ENCODE assay signal across 8 cellular contexts in the genomic region with DNA sequence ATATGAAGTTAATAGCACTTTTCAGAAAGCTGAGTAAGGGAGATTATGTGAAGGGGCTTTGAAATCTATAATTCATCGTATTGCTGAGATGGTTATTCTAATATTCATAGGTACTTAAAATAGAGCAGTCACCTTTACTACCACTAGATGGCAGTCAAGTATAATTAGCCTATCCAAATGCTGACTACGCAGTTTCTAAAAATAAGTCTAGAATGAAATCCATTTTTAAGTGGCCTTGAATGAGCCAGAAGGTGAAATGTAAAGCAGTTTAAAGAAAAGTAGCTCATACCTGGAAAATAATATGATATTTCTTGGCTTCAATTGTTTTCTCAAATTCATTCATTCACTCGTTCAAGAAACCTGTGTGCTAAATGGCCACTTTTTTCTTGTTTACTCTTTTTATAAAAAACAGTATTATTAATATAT.
A peak's percentile ranks its signal among the peaks of the same experiment; 100 is the strongest.
DNase-seq lines count a peak whose midpoint lies in the region; ATAC-seq, FAIRE-seq and TF ChIP-seq lines count a peak whose summit lies in the region.

No MANE protein-coding gene starts in this region.

- peaks cover 2% of the 10 kb centered on the region for H3K36me3 Mint-ChIP-seq in T-helper 17 cell (ENCODE audit: low read depth)
- H3K36me3 Mint-ChIP-seq in activated naive CD8-positive, alpha-beta T cell treated with anti-CD3 and anti-CD28 coated beads for 36 hours: no peaks in the 10 kb centered on the region

- H3K9me3 ChIP-seq in T-helper 17 cell (ENCODE audit: control insufficient read depth, low read length, poor library complexity, severe bottlenecking): no peaks in the 10 kb centered on the region

- no peak overlapping the region for H3K4me3 Mint-ChIP-seq in T-helper 17 cell
- H3K4me3 Mint-ChIP-seq in activated naive CD8-positive, alpha-beta T cell treated with anti-CD3 and anti-CD28 coated beads for 36 hours: no peak overlapping the region

- ATAC-seq in GM19438 (IDR thresholded peaks at IDR 0.05; ENCODE audit: low read depth, unreplicated experiment) (peak; percentile 82), T-helper 17 cell (peak; percentile 45)

- no peak overlapping the region for H3K27ac Mint-ChIP-seq in T-helper 17 cell
- no peak overlapping the region for H3K27ac Mint-ChIP-seq in activated naive CD8-positive, alpha-beta T cell treated with anti-CD3 and anti-CD28 coated beads for 36 hours

- H3K9me3 Mint-ChIP-seq in activated naive CD8-positive, alpha-beta T cell treated with anti-CD3 and anti-CD28 coated beads for 36 hours: no peaks in the 10 kb centered on the region

- peaks cover 3% of the 10 kb centered on the region for H3K4me1 Mint-ChIP-seq in T-helper 17 cell
- H3K4me1 Mint-ChIP-seq in activated naive CD8-positive, alpha-beta T cell treated with anti-CD3 and anti-CD28 coated beads for 36 hours: no peaks in the 10 kb centered on the region

- TF ChIP-seq RAD21 in Ishikawa (IDR thresholded peaks at IDR 0.05; ENCODE audit: low read depth): peak; percentile 66

- peak; percentile 17 for FAIRE-seq in frontal cortex (lab: Jason Lieb, UNC)

- peaks cover 58% of the 10 kb centered on the region for H3K27me3 Mint-ChIP-seq in T-helper 17 cell
- H3K27me3 Mint-ChIP-seq in activated naive CD8-positive, alpha-beta T cell treated with anti-CD3 and anti-CD28 coated beads for 36 hours: peaks cover 31% of the 10 kb centered on the region

- DNase-seq in EH (ENCODE audit: low read depth) (peak; percentile 55), T-helper 17 cell (no peak), frontal cortex (ENCODE audit: low spot score in 2 of 2) (peak; percentile 12 to 48), pulmonary artery endothelial cell (ENCODE audit: low read depth, low spot score) (peak; percentile 7), occipital lobe (lab: John Stamatoyannopoulos, UW) (no peak)
- no peak for DNase-seq in activated naive CD8-positive, alpha-beta T cell treated with anti-CD3 and anti-CD28 coated beads for 36 hours

- no peak for TF ChIP-seq EP300 in Ishikawa (IDR thresholded peaks at IDR 0.05; ENCODE audit: borderline replicate concordance)

TF ChIP-seq in Ishikawa, 13 proteins besides CTCF, POLR2A, EP300 and RAD21:
- TF ChIP-seq TEAD4 (IDR thresholded peaks at IDR 0.05) (no peak), FOXM1 (IDR thresholded peaks at IDR 0.05; ENCODE audit: borderline replicate concordance, low read depth) (no peak), ZBTB7A (IDR thresholded peaks at IDR 0.05; ENCODE audit: low read depth) (no peak), CEBPB (IDR thresholded peaks at IDR 0.05) (no peak), TAF1 (IDR thresholded peaks at IDR 0.05; ENCODE audit: low read depth) (no peak), CREB1 (IDR thresholded peaks at IDR 0.05; ENCODE audit: low read depth) (no peak), EGR1 (IDR thresholded peaks at IDR 0.05) (no peak), YY1 (IDR thresholded peaks at IDR 0.05; ENCODE audit: low read depth) (no peak), TCF12 (IDR thresholded peaks at IDR 0.05; ENCODE audit: low read depth) (no peak), NFIC (IDR thresholded peaks at IDR 0.05) (no peak)
- TF ChIP-seq, protein P1, sequence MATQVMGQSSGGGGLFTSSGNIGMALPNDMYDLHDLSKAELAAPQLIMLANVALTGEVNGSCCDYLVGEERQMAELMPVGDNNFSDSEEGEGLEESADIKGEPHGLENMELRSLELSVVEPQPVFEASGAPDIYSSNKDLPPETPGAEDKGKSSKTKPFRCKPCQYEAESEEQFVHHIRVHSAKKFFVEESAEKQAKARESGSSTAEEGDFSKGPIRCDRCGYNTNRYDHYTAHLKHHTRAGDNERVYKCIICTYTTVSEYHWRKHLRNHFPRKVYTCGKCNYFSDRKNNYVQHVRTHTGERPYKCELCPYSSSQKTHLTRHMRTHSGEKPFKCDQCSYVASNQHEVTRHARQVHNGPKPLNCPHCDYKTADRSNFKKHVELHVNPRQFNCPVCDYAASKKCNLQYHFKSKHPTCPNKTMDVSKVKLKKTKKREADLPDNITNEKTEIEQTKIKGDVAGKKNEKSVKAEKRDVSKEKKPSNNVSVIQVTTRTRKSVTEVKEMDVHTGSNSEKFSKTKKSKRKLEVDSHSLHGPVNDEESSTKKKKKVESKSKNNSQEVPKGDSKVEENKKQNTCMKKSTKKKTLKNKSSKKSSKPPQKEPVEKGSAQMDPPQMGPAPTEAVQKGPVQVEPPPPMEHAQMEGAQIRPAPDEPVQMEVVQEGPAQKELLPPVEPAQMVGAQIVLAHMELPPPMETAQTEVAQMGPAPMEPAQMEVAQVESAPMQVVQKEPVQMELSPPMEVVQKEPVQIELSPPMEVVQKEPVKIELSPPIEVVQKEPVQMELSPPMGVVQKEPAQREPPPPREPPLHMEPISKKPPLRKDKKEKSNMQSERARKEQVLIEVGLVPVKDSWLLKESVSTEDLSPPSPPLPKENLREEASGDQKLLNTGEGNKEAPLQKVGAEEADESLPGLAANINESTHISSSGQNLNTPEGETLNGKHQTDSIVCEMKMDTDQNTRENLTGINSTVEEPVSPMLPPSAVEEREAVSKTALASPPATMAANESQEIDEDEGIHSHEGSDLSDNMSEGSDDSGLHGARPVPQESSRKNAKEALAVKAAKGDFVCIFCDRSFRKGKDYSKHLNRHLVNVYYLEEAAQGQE (IDR thresholded peaks at IDR 0.05; ENCODE audit: low read depth): no peak
- TF ChIP-seq, protein P2, sequence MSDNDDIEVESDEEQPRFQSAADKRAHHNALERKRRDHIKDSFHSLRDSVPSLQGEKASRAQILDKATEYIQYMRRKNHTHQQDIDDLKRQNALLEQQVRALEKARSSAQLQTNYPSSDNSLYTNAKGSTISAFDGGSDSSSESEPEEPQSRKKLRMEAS (IDR thresholded peaks at IDR 0.05): no peak
- TF ChIP-seq, protein P3, sequence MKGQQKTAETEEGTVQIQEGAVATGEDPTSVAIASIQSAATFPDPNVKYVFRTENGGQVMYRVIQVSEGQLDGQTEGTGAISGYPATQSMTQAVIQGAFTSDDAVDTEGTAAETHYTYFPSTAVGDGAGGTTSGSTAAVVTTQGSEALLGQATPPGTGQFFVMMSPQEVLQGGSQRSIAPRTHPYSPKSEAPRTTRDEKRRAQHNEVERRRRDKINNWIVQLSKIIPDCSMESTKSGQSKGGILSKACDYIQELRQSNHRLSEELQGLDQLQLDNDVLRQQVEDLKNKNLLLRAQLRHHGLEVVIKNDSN (IDR thresholded peaks at IDR 0.05): no peak
TF ChIP-seq in Ishikawa: peak in this region for 0.

Comparison
In these comparisons a context has a peak if more than half of its experiments do, and no peak if none do; other contexts are left out.
1. DNase-seq: peak in EH (single experiment), frontal cortex (2 of 2) and pulmonary artery endothelial cell (single experiment); none in T-helper 17 cell (0 of 3), activated naive CD8-positive, alpha-beta T cell treated with anti-CD3 and anti-CD28 coated beads for 36 hours (single experiment) and occipital lobe (single experiment).